ENCODE assay signal across 7 cellular contexts in the genomic region with DNA sequence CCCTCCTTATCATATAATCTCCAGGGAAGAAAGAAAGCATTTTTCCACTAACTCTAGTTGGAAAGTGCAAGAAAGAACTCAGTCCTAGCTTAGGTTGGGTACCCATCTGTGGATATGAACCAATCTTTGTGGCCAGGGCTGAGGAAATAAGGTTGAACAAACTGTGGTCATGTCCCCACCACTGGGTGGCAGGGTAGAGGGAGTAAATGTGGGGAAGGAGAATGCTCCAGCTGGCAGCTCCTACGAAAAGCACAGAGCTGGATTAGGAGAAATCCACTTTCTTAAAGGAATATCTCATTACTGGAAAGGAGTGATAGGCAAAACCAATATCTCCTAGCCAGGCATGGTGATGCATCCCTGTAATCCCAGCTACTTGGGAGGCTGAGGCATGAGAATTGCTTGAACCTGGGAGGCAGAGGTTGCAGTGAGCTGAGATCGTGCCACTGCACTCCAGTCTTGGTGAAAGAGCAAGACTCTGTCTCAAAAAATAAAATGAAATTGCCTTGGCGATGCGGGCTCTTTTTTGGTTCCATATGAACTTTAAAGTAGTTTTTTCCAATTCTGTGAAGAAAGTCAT.
A peak's percentile ranks its signal among the peaks of the same experiment; 100 is the strongest.
DNase-seq lines count a peak whose midpoint lies in the region; ATAC-seq, FAIRE-seq and TF ChIP-seq lines count a peak whose summit lies in the region.

No MANE protein-coding gene starts in this region.

- FAIRE-seq in small intestine (lab: Jason Lieb, UNC), result no peak

- H3K4me3 ChIP-seq in foreskin fibroblast (ENCODE audit: low read depth in 1 of 2, low read length in 2 of 2), result no peak overlapping the region
- H3K4me3 ChIP-seq in small intestine (ENCODE audit: low read depth in 1 of 2, low read length in 2 of 2), result no peak overlapping the region

- H3K27ac ChIP-seq in small intestine (ENCODE audit: low read depth in 1 of 2, low read length in 1 of 2), result no peak overlapping the region

- 71 to 75% (median 73%) methylated on average over 4 of the region's 4 CpGs for WGBS in small intestine, 3 donors

- no peaks in the 10 kb centered on the region for H3K27me3 ChIP-seq in small intestine (ENCODE audit: control insufficient read depth in 2 of 2, insufficient read depth in 2 of 2, low read length in 2 of 2)

- no peaks in the 10 kb centered on the region for H3K4me1 ChIP-seq in small intestine (ENCODE audit: control insufficient read depth in 2 of 2, insufficient read depth in 1 of 2, low read depth in 1 of 2, low read length in 1 of 2)

- H3K36me3 ChIP-seq in small intestine (ENCODE audit: control insufficient read depth in 2 of 2, insufficient read depth in 2 of 2, low read length in 2 of 2), result no peaks in the 10 kb centered on the region

- DNase-seq in ELF-1 (ENCODE audit: low read depth, low spot score) (peak; percentile 47), KBM-7 (peak; percentile 58), SHP77 treated with DMSO at 0.1 percent for 48 hours (lab: John Stamatoyannopoulos, UW) (peak; percentile 23), foreskin fibroblast (peak in 1 of 2 donors; percentile 65), small intestine (peak; percentile 79), germinal center (ENCODE audit: low spot score) (no peak)

- H3K9me3 ChIP-seq in small intestine (ENCODE audit: control insufficient read depth, low read depth), result no peaks in the 10 kb centered on the region

- ATAC-seq in GM19023 (IDR thresholded peaks at IDR 0.05; ENCODE audit: unreplicated experiment), result no peak

- peak; percentile 49 for TF ChIP-seq CTCF in foreskin fibroblast (IDR thresholded peaks at IDR 0.05; ENCODE audit: low read depth, low read length)

- in situ Hi-C loops in KBM-7 (cut with MboI; ENCODE audit: low pct_unique_long_range_greater_than_20kb, low sequenced_read_pairs), result loop anchor here (25.0 kb wide), 1 partner anchor 334 kb away; no protein-coding TSS in a partner anchor
